ENCODE assay signal across 26 cellular contexts in genomic region chr19:34189199-34189916, GRCh38. TPM values are rescaled to one million over a fixed set of nuclear protein-coding genes. Genes with fewer than 3 reads are reported as not detected.
DNase-seq lines count a peak whose midpoint lies in the region; ATAC-seq and TF ChIP-seq lines count a peak whose summit lies in the region.
"Had no signal": no experiment of that assay in that cellular context is flagged by ENCODE, and none has a peak within 500 bp of the region (broad histone marks: within the 10 kb centered on the region; RNA-seq: fewer than 3 reads in every experiment).

No MANE protein-coding gene starts in this region.

- POLR2A ChIA-PET in MCF 10A (lab: Yijun Ruan, JAX): interaction anchor here (0.7 to 2.1 kb wide), 2 partner anchors 17 to 238 kb away, joined by 3 to 8 read pairs; partner anchors contain the start of gene LSM14A

- 0 out of 2 replicates have a peak, but pooled peaks cover 3% of the 10 kb centered on the region for H3F3A ChIP-seq in OCI-LY1 (ENCODE audit: insufficient read depth, low read length)

- H3K4me3 ChIP-seq in cardiac muscle cell: no peak overlapping the region
- no peak overlapping the region for H3K4me3 ChIP-seq in right cardiac atrium (ENCODE audit: low read length)
- no peak overlapping the region for H3K4me3 ChIP-seq in OCI-LY1 (ENCODE audit: low read depth, low read length, poor library complexity, severe bottlenecking)
- no peak overlapping the region for H3K4me3 ChIP-seq in subcutaneous abdominal adipose tissue (ENCODE audit: low read depth in 1 of 5, low read length in 5 of 5)
- H3K4me3 ChIP-seq: BLaER1 treated with 17β-estradiol and CSF1 and Interleukin-3, amounts not matched to agents 10 nM and 100 nM; heart left ventricle; MG63; testis had no signal

- BruUV-seq in MCF 10A (replicated peaks; lab: Mats Ljungman, UMichigan): no TSS peak

- peaks cover 33% of the 10 kb centered on the region for H3K4me1 Mint-ChIP-seq in MCF 10A (ENCODE audit: insufficient read depth, unreplicated experiment)
- peaks cover 55% of the 10 kb centered on the region for H3K4me1 Mint-ChIP-seq in stimulated activated effector memory CD8-positive, alpha-beta T cell treated with anti-CD3 and anti-CD28 coated beads, Interleukin-12 subunit alpha, Interleukin-12 subunit beta, amount 100 ng/mL, for 72 hours

- peaks cover 3% of the 10 kb centered on the region for H3K36me3 ChIP-seq in cardiac muscle cell
- peaks cover 17% of the 10 kb centered on the region for H3K36me3 ChIP-seq in OCI-LY1 (ENCODE audit: insufficient read depth, low read length)
- peaks cover 1 to 8% (median 2%) of the 10 kb centered on the region in 5 donors for H3K36me3 ChIP-seq in subcutaneous abdominal adipose tissue (ENCODE audit: control insufficient read depth in 5 of 5, insufficient read depth in 5 of 5, low read length in 5 of 5)

- H3K79me2 ChIP-seq in OCI-LY1 (ENCODE audit: insufficient read depth, low read length): peaks cover 100% of the 10 kb centered on the region

- H3K27me3 Mint-ChIP-seq in MCF 10A (ENCODE audit: insufficient read depth, unreplicated experiment): no peaks in the 10 kb centered on the region
- H3K27me3 Mint-ChIP-seq: activated CD4-positive, alpha-beta T cell treated with anti-CD3 and anti-CD28 coated beads, Interleukin-2, amount 10 ng/mL, durations not matched to agents 24 days and 14 days; stimulated activated memory B cell treated with anti-CD40 and anti-IgM and Interleukin-4, amounts not matched to agents 10 μg/mL and 1 μg/mL and 100 μg/mL, for 72 hours had no signal

- intact Hi-C loops in right cardiac atrium (cut with DNase I): no loop called here
- intact Hi-C loops in MCF 10A (cut with micrococcal nuclease): no loop called here

- H3K4me1 ChIP-seq in cardiac muscle cell (ENCODE audit: low read depth): peaks cover 21% of the 10 kb centered on the region
- H3K4me1 ChIP-seq in right cardiac atrium (ENCODE audit: control insufficient read depth, insufficient read depth, low read length): peaks cover 9% of the 10 kb centered on the region
- peaks cover 80% of the 10 kb centered on the region for H3K4me1 ChIP-seq in OCI-LY1 (ENCODE audit: insufficient read depth, low read length, severe bottlenecking)
- peaks cover 3 to 56% (median 40%) of the 10 kb centered on the region in 5 donors for H3K4me1 ChIP-seq in subcutaneous abdominal adipose tissue (ENCODE audit: control insufficient read depth in 5 of 5, insufficient read depth in 5 of 5, low read length in 5 of 5)

- peak overlapping the region; percentile 59 for H3K27ac ChIP-seq in cardiac muscle cell
- no peak overlapping the region for H3K27ac ChIP-seq in right cardiac atrium (ENCODE audit: low read length)
- no peak overlapping the region for H3K27ac ChIP-seq in OCI-LY1 (ENCODE audit: low read depth, low read length, poor library complexity, severe bottlenecking)
- peak overlapping the region; percentile 20 for H3K27ac ChIP-seq in subcutaneous abdominal adipose tissue (ENCODE audit: low read depth, low read length)
- H3K27ac ChIP-seq: BLaER1 treated with 17β-estradiol and CSF1 and Interleukin-3, amounts not matched to agents 10 nM and 100 nM; heart left ventricle; testis; WERI-Rb-1 had no signal

- peak overlapping the region; percentile 36; the same call in 1 of the 2 replicates for H3K4me2 ChIP-seq in OCI-LY1 (ENCODE audit: low read length)
- H3K4me2 ChIP-seq: SK-N-SH had no signal

- no peak overlapping the region for H2AFZ ChIP-seq in OCI-LY1 (ENCODE audit: low read length)

- peaks cover 15% of the 10 kb centered on the region for H4K20me1 ChIP-seq in OCI-LY1 (ENCODE audit: insufficient read depth, low read length)

- H3K9me2 ChIP-seq in OCI-LY1 (ENCODE audit: low read depth, low read length): no peaks in the 10 kb centered on the region
- H3K9me2 ChIP-seq: SK-N-SH had no signal

- H3K36me3 Mint-ChIP-seq in MCF 10A (ENCODE audit: insufficient read depth, unreplicated experiment): peaks cover 12% of the 10 kb centered on the region
- H3K36me3 Mint-ChIP-seq in stimulated activated effector memory CD8-positive, alpha-beta T cell treated with anti-CD3 and anti-CD28 coated beads, Interleukin-12 subunit alpha, Interleukin-12 subunit beta, amount 100 ng/mL, for 72 hours: peaks cover 39% of the 10 kb centered on the region

- no peak for ATAC-seq in right cardiac atrium
- peak; percentile 48 for ATAC-seq in esophagus mucosa
- ATAC-seq in stimulated activated effector memory CD8-positive, alpha-beta T cell treated with anti-CD3 and anti-CD28 coated beads, Interleukin-12 subunit alpha, Interleukin-12 subunit beta, amount 100 ng/mL, for 72 hours: no peak
- ATAC-seq: heart left ventricle; left cardiac atrium; stimulated activated memory B cell treated with anti-CD40 and anti-IgM and Interleukin-4, amounts not matched to agents 10 μg/mL and 1 μg/mL and 100 μg/mL, for 72 hours had no signal

- H3K27me3 ChIP-seq in cardiac muscle cell (no peaks in the 10 kb centered on the region), right cardiac atrium (ENCODE audit: control insufficient read depth, insufficient read depth) (no peaks in the 10 kb centered on the region), OCI-LY1 (ENCODE audit: insufficient read depth, low read length) (no peaks in the 10 kb centered on the region), subcutaneous abdominal adipose tissue (ENCODE audit: control insufficient read depth in 5 of 5, insufficient read depth in 4 of 5, low read length in 5 of 5) (no peaks in the 10 kb centered on the region)
- H3K27me3 ChIP-seq: BLaER1 treated with 17β-estradiol and CSF1 and Interleukin-3, amounts not matched to agents 10 nM and 100 nM; heart left ventricle; MG63; testis had no signal

- H3K9ac ChIP-seq in OCI-LY1 (ENCODE audit: low read length) (no peak overlapping the region), subcutaneous abdominal adipose tissue (ENCODE audit: low read length in 5 of 5) (peak overlapping the region in 2 of 5 donors; percentile 6 to 17)
- H3K9ac ChIP-seq: BLaER1 treated with 17β-estradiol and CSF1 and Interleukin-3, amounts not matched to agents 10 nM and 100 nM; SK-N-SH had no signal

- DNase-seq in cardiac muscle cell (ENCODE audit: low read depth in 1 of 2, low spot score in 1 of 2) (peak in 1 of 2 donors; percentile 20), right cardiac atrium (no peak), MCF 10A (ENCODE audit: unreplicated experiment) (no peak), NCI-H1048 (lab: John Stamatoyannopoulos, UW) (no peak)
- DNase-seq in stimulated activated effector memory CD8-positive, alpha-beta T cell treated with anti-CD3 and anti-CD28 coated beads, Interleukin-12 subunit alpha, Interleukin-12 subunit beta, amount 100 ng/mL, for 72 hours (ENCODE audit: low spot score in 2 of 2): no peak
- DNase-seq: ACHN; activated CD4-positive, alpha-beta T cell treated with anti-CD3 and anti-CD28 coated beads, Interleukin-2, amount 10 ng/mL, durations not matched to agents 24 days and 14 days; activated naive CD4-positive, alpha-beta T cell; activated T-cell treated with anti-CD3 and anti-CD28 coated beads, Interleukin-2, amount 50 U/mL, for 48 hours; heart left ventricle; left cardiac atrium; mesenchymal stem cell; MG63; NCI-H1417 treated with DMSO at 0.1 percent for 48 hours; NCI-H2171; NCI-H524; SK-N-SH; stimulated activated CD4-positive, alpha-beta T cell treated with anti-CD3 and anti-CD28 coated beads, Interleukin-2, amount 100 ng/mL, for 48 hours; testis; WERI-Rb-1 had no signal

- no peaks in the 10 kb centered on the region for H3K9me3 Mint-ChIP-seq in MCF 10A (ENCODE audit: unreplicated experiment)
- no peaks in the 10 kb centered on the region for H3K9me3 Mint-ChIP-seq in stimulated activated effector memory CD8-positive, alpha-beta T cell treated with anti-CD3 and anti-CD28 coated beads, Interleukin-12 subunit alpha, Interleukin-12 subunit beta, amount 100 ng/mL, for 72 hours
- H3K9me3 Mint-ChIP-seq: activated CD4-positive, alpha-beta T cell treated with anti-CD3 and anti-CD28 coated beads, Interleukin-2, amount 10 ng/mL, durations not matched to agents 24 days and 14 days; stimulated activated memory B cell treated with anti-CD40 and anti-IgM and Interleukin-4, amounts not matched to agents 10 μg/mL and 1 μg/mL and 100 μg/mL, for 72 hours; T-helper 2 cell treated with Interferon-gamma antibody and Interleukin-4, amounts not matched to agents 5 μg/mL and 100 μg/mL, for 36 hours had no signal

- CTCF ChIA-PET in MCF 10A (lab: Yijun Ruan, JAX): interaction anchor here (0.6 to 2.1 kb wide), 6 partner anchors 11 to 36 kb away, joined by 3 to 6 read pairs (median 4); no protein-coding TSS in a partner anchor

- H3K27ac Mint-ChIP-seq in MCF 10A (ENCODE audit: low read depth, unreplicated experiment): no peak overlapping the region
- H3K27ac Mint-ChIP-seq in stimulated activated effector memory CD8-positive, alpha-beta T cell treated with anti-CD3 and anti-CD28 coated beads, Interleukin-12 subunit alpha, Interleukin-12 subunit beta, amount 100 ng/mL, for 72 hours: no peak overlapping the region
- H3K27ac Mint-ChIP-seq: activated CD4-positive, alpha-beta T cell treated with anti-CD3 and anti-CD28 coated beads, Interleukin-2, amount 10 ng/mL, durations not matched to agents 24 days and 14 days; stimulated activated memory B cell treated with anti-CD40 and anti-IgM and Interleukin-4, amounts not matched to agents 10 μg/mL and 1 μg/mL and 100 μg/mL, for 72 hours; T-helper 2 cell treated with Interferon-gamma antibody and Interleukin-4, amounts not matched to agents 5 μg/mL and 100 μg/mL, for 36 hours had no signal

- H3K9me3 ChIP-seq in cardiac muscle cell (ENCODE audit: low read depth) (no peaks in the 10 kb centered on the region), right cardiac atrium (ENCODE audit: control insufficient read depth, low read length) (no peaks in the 10 kb centered on the region), OCI-LY1 (ENCODE audit: low read length) (no peaks in the 10 kb centered on the region), subcutaneous abdominal adipose tissue (ENCODE audit: control insufficient read depth in 5 of 5, low read length in 5 of 5) (no peaks in the 10 kb centered on the region)
- H3K9me3 ChIP-seq: BLaER1 treated with 17β-estradiol and CSF1 and Interleukin-3, amounts not matched to agents 10 nM and 100 nM; heart left ventricle; MG63; SK-N-SH; testis had no signal

- TF ChIP-seq CTCF in cardiac muscle cell (IDR thresholded peaks at IDR 0.05; ENCODE audit: low read depth, low read length) (no peak), OCI-LY1 (IDR thresholded peaks at IDR 0.05; ENCODE audit: low read length) (no peak), MCF 10A (IDR thresholded peaks at IDR 0.05; ENCODE audit: unreplicated experiment) (no peak)

- no peak overlapping the region for H3K4me3 Mint-ChIP-seq in MCF 10A (ENCODE audit: unreplicated experiment)
- no peak overlapping the region for H3K4me3 Mint-ChIP-seq in stimulated activated effector memory CD8-positive, alpha-beta T cell treated with anti-CD3 and anti-CD28 coated beads, Interleukin-12 subunit alpha, Interleukin-12 subunit beta, amount 100 ng/mL, for 72 hours
- H3K4me3 Mint-ChIP-seq: activated CD4-positive, alpha-beta T cell treated with anti-CD3 and anti-CD28 coated beads, Interleukin-2, amount 10 ng/mL, durations not matched to agents 24 days and 14 days; stimulated activated memory B cell treated with anti-CD40 and anti-IgM and Interleukin-4, amounts not matched to agents 10 μg/mL and 1 μg/mL and 100 μg/mL, for 72 hours; T-helper 2 cell treated with Interferon-gamma antibody and Interleukin-4, amounts not matched to agents 5 μg/mL and 100 μg/mL, for 36 hours had no signal

- 55% methylated on average over 2 of the region's 2 CpGs for WGBS in right cardiac atrium

RNA-seq across cellular contexts. Expression of gene LSM14A, which starts 17.1 kb away (rescaled TPM):
- total RNA-seq in cardiac muscle cell (115 and 203 TPM in 2 replicates), right cardiac atrium (10 to 100 TPM; 70.8 to 91.4 (median 78.4) TPM), esophagus mucosa (74.8 TPM), MCF 10A (2022) (93.7 and 100 TPM in 2 replicates)
- polyA plus RNA-seq in cardiac muscle cell (88.5 and 133 TPM in 2 replicates), right cardiac atrium (50.7 TPM)

Comparison
In these comparisons a context has a peak if more than half of its experiments do, and no peak if none do; other contexts are left out.
1. H3K27ac ChIP-seq: peak in cardiac muscle cell (single experiment) and subcutaneous abdominal adipose tissue (single experiment); none in right cardiac atrium (single experiment) and OCI-LY1 (single experiment).